ENCODE assay signal across 18 cellular contexts in the genomic region with DNA sequence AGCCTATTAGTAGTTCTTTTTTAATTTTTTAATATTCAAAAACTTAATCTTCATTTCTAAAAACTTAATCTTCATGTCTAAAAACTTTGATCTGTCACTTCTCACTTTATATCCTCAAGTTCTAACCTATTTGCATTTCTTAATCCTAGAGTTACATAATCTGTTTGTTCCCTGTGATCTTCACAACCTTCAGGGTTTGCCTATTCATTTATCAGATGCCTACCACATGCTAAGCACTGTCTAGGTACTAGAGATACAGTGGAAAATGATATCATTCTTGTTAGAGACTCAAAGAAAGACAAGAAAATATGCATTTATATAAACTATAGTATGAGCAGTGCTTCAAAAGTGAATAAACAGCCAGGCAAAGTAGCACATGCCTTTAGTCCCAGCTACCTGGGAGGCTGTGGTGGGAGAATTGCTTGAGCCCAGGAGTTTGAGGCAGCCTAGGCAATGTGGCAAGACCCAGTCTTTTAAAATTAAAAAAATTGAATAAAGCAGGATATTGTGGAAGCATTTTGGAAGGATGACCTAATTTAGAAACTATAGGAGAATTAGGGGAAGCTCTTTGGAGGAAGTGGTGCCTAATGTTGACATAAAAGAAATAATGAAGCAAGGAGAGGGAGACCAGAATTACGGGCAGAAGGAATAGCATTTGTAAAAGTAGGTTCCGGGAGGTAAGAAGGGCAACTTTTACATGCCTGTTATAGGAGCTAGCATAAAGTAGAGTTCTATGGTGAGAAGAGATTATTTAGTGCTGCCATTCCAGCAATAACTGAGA. TPM values are rescaled to one million over a fixed set of nuclear protein-coding genes. Genes with fewer than 3 reads are reported as not detected.
A peak's percentile ranks its signal among the peaks of the same experiment; 100 is the strongest.
DNase-seq lines count a peak whose midpoint lies in the region; ATAC-seq and TF ChIP-seq lines count a peak whose summit lies in the region.
"Had no signal": no experiment of that assay in that cellular context is flagged by ENCODE, and none has a peak within 500 bp of the region (broad histone marks: within the 10 kb centered on the region; RNA-seq: fewer than 3 reads in every experiment).

No MANE protein-coding gene starts in this region.

- H4K20me1 ChIP-seq in Karpas-422 (ENCODE audit: insufficient read depth, low read depth, low read length) (no peaks in the 10 kb centered on the region), SU-DHL-6 (ENCODE audit: low read depth, low read length) (no peaks in the 10 kb centered on the region)

- H3K9ac ChIP-seq in Karpas-422 (ENCODE audit: low read length) = no peak overlapping the region
- H3K9ac ChIP-seq in SU-DHL-6 (ENCODE audit: low read length) = no peak overlapping the region

- H3K27me3 ChIP-seq in CD4-positive, alpha-beta T cell (ENCODE audit: control insufficient read depth, insufficient read depth, low read length) = no peaks in the 10 kb centered on the region
- H3K27me3 ChIP-seq in Karpas-422 (ENCODE audit: low read length) (no peaks in the 10 kb centered on the region), SU-DHL-6 (ENCODE audit: low read length) (no peaks in the 10 kb centered on the region), left lung (no peaks in the 10 kb centered on the region)
- H3K27me3 ChIP-seq: MG63 had no signal

- H3K27me3 Mint-ChIP-seq in CD4-positive, alpha-beta T cell = no peaks in the 10 kb centered on the region
- H3K27me3 Mint-ChIP-seq: activated CD4-positive, alpha-beta T cell treated with anti-CD3 and anti-CD28 coated beads, Interleukin-2, amount 10 ng/mL, durations not matched to agents 7 days and 5 days; B cell; progenitor cell of endocrine pancreas; stimulated activated naive B cell treated with anti-CD40 and anti-IgM and Interleukin-4, amounts not matched to agents 10 μg/mL and 1 μg/mL and 100 μg/mL, for 72 hours had no signal

- no peak overlapping the region for H2AFZ ChIP-seq in Karpas-422 (ENCODE audit: low read length)
- no peak overlapping the region for H2AFZ ChIP-seq in SU-DHL-6 (ENCODE audit: low read depth, low read length, severe bottlenecking)

- TF ChIP-seq POLR2A in GM18505 (IDR thresholded peaks at IDR 0.05; ENCODE audit: borderline replicate concordance, extremely low read depth, insufficient read depth, insufficient read length) = no peak

- H3K4me2 ChIP-seq in Karpas-422 (ENCODE audit: low read depth, low read length, poor library complexity, severe bottlenecking) (no peak overlapping the region), SU-DHL-6 (ENCODE audit: low read depth, low read length, poor library complexity, severe bottlenecking) (no peak overlapping the region)

- peaks cover 6% of the 10 kb centered on the region; the same call in 1 of the 2 replicates for H3K79me2 ChIP-seq in Karpas-422 (ENCODE audit: low read length)
- H3K79me2 ChIP-seq in SU-DHL-6 (ENCODE audit: insufficient read depth, low read length) = no peaks in the 10 kb centered on the region

- H3K4me1 ChIP-seq in Karpas-422 (ENCODE audit: low read length) (peaks cover 22% of the 10 kb centered on the region), left lung (peaks cover 0 to 28% of the 10 kb centered on the region in 2 donors)

- TF ChIP-seq CTCF in CD4-positive, alpha-beta T cell (IDR thresholded peaks at IDR 0.05) = no peak
- no peak for TF ChIP-seq CTCF in SU-DHL-6 (IDR thresholded peaks at IDR 0.05; ENCODE audit: insufficient read depth, low read length, poor library complexity, severe bottlenecking)
- no peak for TF ChIP-seq CTCF in left lung (IDR thresholded peaks at IDR 0.05)

- H3K9me3 Mint-ChIP-seq in CD4-positive, alpha-beta T cell = no peaks in the 10 kb centered on the region
- H3K9me3 Mint-ChIP-seq: activated CD4-positive, alpha-beta T cell treated with anti-CD3 and anti-CD28 coated beads, Interleukin-2, amount 10 ng/mL, durations not matched to agents 7 days and 5 days; activated T-cell treated with anti-CD3 and anti-CD28 coated beads, Interleukin-2, amount 50 U/mL, for 4 hours; stimulated activated naive B cell treated with anti-CD40 and anti-IgM and Interleukin-4, amounts not matched to agents 10 μg/mL and 1 μg/mL and 100 μg/mL, for 72 hours had no signal

- no peaks in the 10 kb centered on the region for H3K9me3 ChIP-seq in CD4-positive, alpha-beta T cell (ENCODE audit: control insufficient read depth, low read length)
- H3K9me3 ChIP-seq in Karpas-422 (ENCODE audit: low read length) (no peaks in the 10 kb centered on the region), SU-DHL-6 (ENCODE audit: insufficient read depth, low read length) (no peaks in the 10 kb centered on the region), left lung (no peaks in the 10 kb centered on the region)
- H3K9me3 ChIP-seq: MG63 had no signal

- peaks cover 23% of the 10 kb centered on the region for H3K36me3 ChIP-seq in Karpas-422 (ENCODE audit: insufficient read depth, low read length)
- peaks cover 13% of the 10 kb centered on the region; the same call in 1 of the 2 replicates for H3K36me3 ChIP-seq in SU-DHL-6 (ENCODE audit: low read length)
- H3K36me3 ChIP-seq in left lung = peaks cover 0 to 70% of the 10 kb centered on the region in 2 donors

- H3K4me1 Mint-ChIP-seq in CD4-positive, alpha-beta T cell (ENCODE audit: low read depth) = peaks cover 10% of the 10 kb centered on the region

- H3K9me2 ChIP-seq in Karpas-422 (replicated peaks; ENCODE audit: insufficient read depth, low read length) = no peaks in the 10 kb centered on the region
- H3K9me2 ChIP-seq in SU-DHL-6 (replicated peaks; ENCODE audit: insufficient read depth, low read length) = no peaks in the 10 kb centered on the region

- H3K4me3 ChIP-seq in Karpas-422 (ENCODE audit: low read length) (no peak overlapping the region), SU-DHL-6 (ENCODE audit: insufficient read depth, low read length, poor library complexity, severe bottlenecking) (no peak overlapping the region), left lung (no peak overlapping the region)
- H3K4me3 ChIP-seq: MG63 had no signal

- POLR2A ChIA-PET in CD4-positive, alpha-beta T cell (lab: Charles Lee) = interaction anchor here (1.7 kb wide), 1 partner anchor 29 kb away, joined by 5 read pairs; no protein-coding TSS in a partner anchor

- DNase-seq in CD4-positive, alpha-beta T cell = no peak
- DNase-seq in Karpas-422 (no peak), left lung (no peak), NCI-H2227 (lab: John Stamatoyannopoulos, UW; ENCODE audit: unreplicated experiment) (no peak)
- DNase-seq: activated CD4-positive, alpha-beta T cell treated with anti-CD3 and anti-CD28 coated beads, Interleukin-2, amount 10 ng/mL, durations not matched to agents 7 days and 5 days; activated T-cell treated with anti-CD3 and anti-CD28 coated beads, Interleukin-2, amount 50 U/mL, for 4 hours; caudate nucleus; MG63; NCI-H2107; NCI-H774; SHP77 treated with DMSO at 0.1 percent for 48 hours; stimulated activated naive B cell treated with anti-CD40 and anti-IgM and Interleukin-4, amounts not matched to agents 10 μg/mL and 1 μg/mL and 100 μg/mL, for 72 hours had no signal

- peak overlapping the region; percentile 38 for H3K27ac Mint-ChIP-seq in CD4-positive, alpha-beta T cell
- H3K27ac Mint-ChIP-seq: activated CD4-positive, alpha-beta T cell treated with anti-CD3 and anti-CD28 coated beads, Interleukin-2, amount 10 ng/mL, durations not matched to agents 7 days and 5 days; B cell; progenitor cell of endocrine pancreas had no signal

- no peak overlapping the region for H3K27ac ChIP-seq in CD4-positive, alpha-beta T cell (ENCODE audit: low read depth, low read length)
- peak overlapping the region; percentile 60 for H3K27ac ChIP-seq in Karpas-422 (ENCODE audit: low read length)
- H3K27ac ChIP-seq in SU-DHL-6 (ENCODE audit: low read depth, low read length) = peak overlapping the region; percentile 53
- H3K27ac ChIP-seq in left lung = peak overlapping the region in 1 of 2 donors; percentile 75

- H3F3A ChIP-seq in SU-DHL-6 (ENCODE audit: insufficient read depth) = peaks cover 17% of the 10 kb centered on the region

- H3K36me3 Mint-ChIP-seq in CD4-positive, alpha-beta T cell (ENCODE audit: low read depth) = peaks cover 64% of the 10 kb centered on the region

- CTCF ChIA-PET in CD4-positive, alpha-beta T cell (lab: Charles Lee) = interaction anchor here (1.2 kb wide), 1 partner anchor 106 kb away, joined by 3 read pairs; no protein-coding TSS in a partner anchor

- ATAC-seq in CD4-positive, alpha-beta T cell (ENCODE audit: poor library complexity) = no peak
- peak; percentile 44 for ATAC-seq in left lung
- no peak for ATAC-seq in GM18505 (IDR thresholded peaks at IDR 0.05; ENCODE audit: unreplicated experiment)
- ATAC-seq in GM19467 (IDR thresholded peaks at IDR 0.05; ENCODE audit: unreplicated experiment) = no peak
- no peak for ATAC-seq in GM21619 (IDR thresholded peaks at IDR 0.05; ENCODE audit: unreplicated experiment)
- ATAC-seq: activated T-cell treated with anti-CD3 and anti-CD28 coated beads, Interleukin-2, amount 50 U/mL, for 4 hours had no signal

- H3K4me3 Mint-ChIP-seq in CD4-positive, alpha-beta T cell = no peak overlapping the region
- H3K4me3 Mint-ChIP-seq: activated CD4-positive, alpha-beta T cell treated with anti-CD3 and anti-CD28 coated beads, Interleukin-2, amount 10 ng/mL, durations not matched to agents 7 days and 5 days; activated T-cell treated with anti-CD3 and anti-CD28 coated beads, Interleukin-2, amount 50 U/mL, for 4 hours; B cell; stimulated activated naive B cell treated with anti-CD40 and anti-IgM and Interleukin-4, amounts not matched to agents 10 μg/mL and 1 μg/mL and 100 μg/mL, for 72 hours had no signal

- intact Hi-C loops in CD4-positive, alpha-beta T cell (cut with DNase I, micrococcal nuclease) = no loop called here
- intact Hi-C loops in left lung (cut with DNase I) = no loop called here

RNA-seq across cellular contexts. Expression of a gene that starts 54.4 kb away (rescaled TPM):
- 100 to 1,000 TPM; 309 to 325 TPM for total RNA-seq in CD4-positive, alpha-beta T cell
- 94.7 and 190 TPM in 2 replicates for total RNA-seq in Karpas-422 (2014; rRNA removed; shearing (Covaris generic); ENCODE audit: low replicate concordance)
- 100 to 1,000 TPM in 1 of 2 donors, 10 to 100 TPM in 1; 55.2 to 118 TPM for total RNA-seq in left lung
